8 cellular contexts compared by ENCODE assay signal in genomic region chr3:42773409-42773751, GRCh38. TPM values are rescaled to one million over a fixed set of nuclear protein-coding genes. Genes with fewer than 3 reads are reported as not detected.
DNase-seq lines count a peak whose midpoint lies in the region; TF ChIP-seq lines count a peak whose summit lies in the region.

No MANE protein-coding gene starts in this region.

- H3K27me3 ChIP-seq in NT2/D1 (ENCODE audit: insufficient read depth, insufficient read length) = peaks cover 19% of the 10 kb centered on the region
- H3K27me3 ChIP-seq in skeletal muscle tissue (ENCODE audit: control insufficient read depth in 3 of 3, insufficient read depth in 3 of 3, low read length in 3 of 3) = no peaks in the 10 kb centered on the region

- H3K36me3 Mint-ChIP-seq in activated naive CD4-positive, alpha-beta T cell treated with anti-CD3 and anti-CD28 coated beads, Interleukin-2, amount 10 ng/mL, durations not matched to agents 7 days and 5 days = no peaks in the 10 kb centered on the region

- H3K27ac Mint-ChIP-seq in activated naive CD4-positive, alpha-beta T cell treated with anti-CD3 and anti-CD28 coated beads, Interleukin-2, amount 10 ng/mL, durations not matched to agents 7 days and 5 days = peak overlapping the region; percentile 83

- peaks cover 2% of the 10 kb centered on the region for H3K9me3 Mint-ChIP-seq in activated naive CD4-positive, alpha-beta T cell treated with anti-CD3 and anti-CD28 coated beads, Interleukin-2, amount 10 ng/mL, durations not matched to agents 7 days and 5 days

- H3K4me3 ChIP-seq in NT2/D1 (ENCODE audit: insufficient read length, low read depth) (peak overlapping the region; percentile 49), fibroblast of mammary gland (ENCODE audit: control insufficient read depth, low read depth, low read length) (peak overlapping the region; percentile 58), skeletal muscle tissue (ENCODE audit: low read length in 3 of 3) (peak overlapping the region; percentile 67 to 89 (median 77))

- peaks cover 3% of the 10 kb centered on the region for H3K4me1 ChIP-seq in NT2/D1 (ENCODE audit: insufficient read depth, insufficient read length)
- peaks cover 5 to 8% (median 8%) of the 10 kb centered on the region in 3 donors for H3K4me1 ChIP-seq in skeletal muscle tissue (ENCODE audit: control insufficient read depth in 3 of 3, insufficient read depth in 3 of 3, low read length in 3 of 3)

- H3K9me3 ChIP-seq in NT2/D1 (ENCODE audit: insufficient read depth, low read length) = peaks cover 15% of the 10 kb centered on the region; the same call in 1 of the 2 replicates
- no peaks in the 10 kb centered on the region for H3K9me3 ChIP-seq in skeletal muscle tissue (ENCODE audit: control insufficient read depth in 3 of 3, low read length in 3 of 3)

- CTCF ChIA-PET in activated naive CD4-positive, alpha-beta T cell treated with anti-CD3 and anti-CD28 coated beads, Interleukin-2, amount 10 ng/mL, durations not matched to agents 7 days and 5 days (lab: Charles Lee) = no interaction called here

- no peak for TF ChIP-seq CTCF in fibroblast of mammary gland (conservative IDR thresholded peaks at IDR 0.05; ENCODE audit: control insufficient read depth, insufficient read depth, low read depth, low read length)
- no peak for TF ChIP-seq CTCF in GM10266 (IDR thresholded peaks at IDR 0.05; ENCODE audit: control insufficient read depth, insufficient read depth, low read depth, missing control alignments)

- peak overlapping the region; percentile 83 for H3K4me3 Mint-ChIP-seq in activated naive CD4-positive, alpha-beta T cell treated with anti-CD3 and anti-CD28 coated beads, Interleukin-2, amount 10 ng/mL, durations not matched to agents 7 days and 5 days

- peak overlapping the region; percentile 23 for H3K27ac ChIP-seq in skeletal muscle tissue (ENCODE audit: low read depth, low read length)

- H3K9ac ChIP-seq in NT2/D1 (ENCODE audit: insufficient read length, low read depth) = peak overlapping the region; percentile 29
- peak overlapping the region; percentile 78 to 89 (median 81) for H3K9ac ChIP-seq in skeletal muscle tissue (ENCODE audit: low read depth in 1 of 3, low read length in 3 of 3)

- H3K36me3 ChIP-seq in NT2/D1 (ENCODE audit: insufficient read depth, insufficient read length, low read length) = no peaks in the 10 kb centered on the region
- no peaks in the 10 kb centered on the region for H3K36me3 ChIP-seq in skeletal muscle tissue (ENCODE audit: control insufficient read depth in 3 of 3, insufficient read depth in 3 of 3, low read length in 3 of 3)

- H3K4me1 Mint-ChIP-seq in activated naive CD4-positive, alpha-beta T cell treated with anti-CD3 and anti-CD28 coated beads, Interleukin-2, amount 10 ng/mL, durations not matched to agents 7 days and 5 days = peaks cover 19% of the 10 kb centered on the region

- H3K27me3 Mint-ChIP-seq in activated naive CD4-positive, alpha-beta T cell treated with anti-CD3 and anti-CD28 coated beads, Interleukin-2, amount 10 ng/mL, durations not matched to agents 7 days and 5 days = peaks cover 13% of the 10 kb centered on the region

- DNase-seq in activated naive CD4-positive, alpha-beta T cell treated with anti-CD3 and anti-CD28 coated beads, Interleukin-2, amount 10 ng/mL, durations not matched to agents 7 days and 5 days = no peak
- DNase-seq in activated naive CD4-positive, alpha-beta T cell (lab: John Stamatoyannopoulos, UW) = no peak
- DNase-seq in NT2/D1 (ENCODE audit: low read depth, low spot score) (no peak), fibroblast of mammary gland (ENCODE audit: low read depth) (no peak), islet precursor cell (no peak), GM10266 (ENCODE audit: extremely low spot score) (no peak), NCI-H1092 (lab: John Stamatoyannopoulos, UW) (no peak)

RNA-seq across cellular contexts. Expression of gene CCDC13, which starts 0.3 kb away (rescaled TPM):
- not detected for total RNA-seq in skeletal muscle tissue

RNA-seq across cellular contexts. Expression of gene HIGD1A, which starts 30.9 kb away (rescaled TPM):
- total RNA-seq in skeletal muscle tissue = 63.7 TPM

RNA-seq across cellular contexts. Expression of gene ACKR2, which starts 35.9 kb away (rescaled TPM):
- 1.6 TPM for total RNA-seq in skeletal muscle tissue
